Comparison of ENCODE assay signal across 13 cellular contexts in the genomic region with DNA sequence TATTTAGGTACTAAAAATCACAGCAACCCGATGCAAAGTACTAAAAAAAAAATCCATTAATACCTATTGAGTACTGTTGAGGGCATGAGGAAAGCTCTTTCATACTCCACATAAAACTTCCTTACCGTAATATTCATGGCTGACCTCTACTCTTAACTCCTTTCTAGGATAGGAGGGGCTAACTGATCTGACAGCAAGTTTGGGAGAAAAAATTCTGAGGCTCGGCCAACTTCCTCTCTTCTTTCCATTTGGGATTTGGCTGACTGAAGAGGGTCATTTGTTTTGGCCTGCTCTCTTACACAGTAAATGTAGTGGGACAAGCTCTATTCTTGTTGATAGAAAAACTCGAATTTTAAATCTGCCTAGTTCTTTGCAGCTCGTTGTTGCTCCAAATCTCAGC. TPM values are rescaled to one million over a fixed set of nuclear protein-coding genes. Genes with fewer than 3 reads are reported as not detected.
DNase-seq lines count a peak whose midpoint lies in the region; ATAC-seq, FAIRE-seq and TF ChIP-seq lines count a peak whose summit lies in the region.
"Had no signal": no experiment of that assay in that cellular context is flagged by ENCODE, and none has a peak within 500 bp of the region (broad histone marks: within the 10 kb centered on the region; RNA-seq: fewer than 3 reads in every experiment).

No MANE protein-coding gene starts in this region.

- H3K4me3 ChIP-seq in right atrium auricular region (no peak overlapping the region), upper lobe of right lung (no peak overlapping the region), pancreas (no peak overlapping the region)
- H3K4me3 ChIP-seq: skin epidermis, vagina had no signal

- H3K27me3 ChIP-seq in right atrium auricular region (no peaks in the 10 kb centered on the region), upper lobe of right lung (no peaks in the 10 kb centered on the region), pancreas (no peaks in the 10 kb centered on the region)
- H3K27me3 ChIP-seq: vagina had no signal

- FAIRE-seq in pancreas (lab: Jason Lieb, UNC), result no peak
- FAIRE-seq: H54 had no signal

- H3K27ac Mint-ChIP-seq in T-helper 17 cell, result peak overlapping the region; percentile 93

- no peaks in the 10 kb centered on the region for H3K9me3 ChIP-seq in right atrium auricular region
- H3K9me3 ChIP-seq in T-helper 17 cell (ENCODE audit: control insufficient read depth, low read length, poor library complexity, severe bottlenecking), result no peaks in the 10 kb centered on the region
- no peaks in the 10 kb centered on the region for H3K9me3 ChIP-seq in upper lobe of right lung
- H3K9me3 ChIP-seq in pancreas, result no peaks in the 10 kb centered on the region
- H3K9me3 ChIP-seq: vagina had no signal

- peak; percentile 49 for ATAC-seq in Right ventricle myocardium superior (ENCODE audit: poor library complexity)
- no peak for ATAC-seq in T-helper 17 cell
- ATAC-seq in upper lobe of right lung, result no peak
- ATAC-seq in GM18858 (IDR thresholded peaks at IDR 0.05; ENCODE audit: unreplicated experiment), result no peak
- no peak for ATAC-seq in pancreas
- ATAC-seq: Panc1 had no signal

- no peaks in the 10 kb centered on the region for H3K36me3 Mint-ChIP-seq in T-helper 17 cell (ENCODE audit: low read depth)

- no peak overlapping the region for H3K27ac ChIP-seq in right atrium auricular region
- peak overlapping the region; percentile 40 for H3K27ac ChIP-seq in upper lobe of right lung
- H3K27ac ChIP-seq in pancreas, result no peak overlapping the region
- H3K27ac ChIP-seq: vagina had no signal

- H3K4me1 Mint-ChIP-seq in T-helper 17 cell, result peaks cover 21% of the 10 kb centered on the region

- intact Hi-C loops in Right ventricle myocardium superior (cut with DNase I) (no loop called here), upper lobe of right lung (cut with DNase I) (no loop called here), pancreas (cut with DNase I) (no loop called here)

- H3K4me3 Mint-ChIP-seq in T-helper 17 cell, result no peak overlapping the region

- no peaks in the 10 kb centered on the region for H3K36me3 ChIP-seq in right atrium auricular region
- no peaks in the 10 kb centered on the region for H3K36me3 ChIP-seq in upper lobe of right lung
- no peaks in the 10 kb centered on the region for H3K36me3 ChIP-seq in pancreas
- H3K36me3 ChIP-seq: vagina had no signal

- TF ChIP-seq CTCF in right atrium auricular region (IDR thresholded peaks at IDR 0.05) (no peak), upper lobe of right lung (IDR thresholded peaks at IDR 0.05) (no peak), pancreas (IDR thresholded peaks at IDR 0.05) (no peak)

- no peak for DNase-seq in Right ventricle myocardium superior
- DNase-seq in right atrium auricular region (ENCODE audit: low spot score), result no peak
- DNase-seq in T-helper 17 cell, result no peak
- peak; percentile 33 for DNase-seq in left kidney (ENCODE audit: low read depth, low spot score)
- no peak for DNase-seq in upper lobe of right lung
- no peak for DNase-seq in mesenteric fat pad (ENCODE audit: low spot score)
- DNase-seq in pancreas, result no peak
- DNase-seq: cerebellar nuclear complex had no signal

- 79 to 87% methylated on average over 5 of the region's 5 CpGs for WGBS in pancreas, 2 donors

- H3K4me1 ChIP-seq in right atrium auricular region (peaks cover 0 to 7% of the 10 kb centered on the region in 2 donors), upper lobe of right lung (peaks cover 12% of the 10 kb centered on the region), pancreas (peaks cover 0 to 12% (median 0%) of the 10 kb centered on the region in 3 donors)

- no peaks in the 10 kb centered on the region for H3K27me3 Mint-ChIP-seq in T-helper 17 cell

RNA-seq across cellular contexts. Expression of gene USPL1, which starts 9.4 kb away (rescaled TPM):
- total RNA-seq in Right ventricle myocardium superior (8.8 TPM), right atrium auricular region (10 to 100 TPM; 13.5 to 15.8 TPM), T-helper 17 cell (10 to 100 TPM; 31.8 to 32.4 TPM), upper lobe of right lung (13.1 TPM), mesenteric fat pad (17.1 TPM), pancreas (1 to 10 TPM; 3.5 to 8.7 (median 7.0) TPM)
- 10 to 100 TPM in 1 of 2 donors, 1 to 10 TPM in 1; 7.5 to 13.1 TPM for polyA plus RNA-seq in pancreas
